Comparison of ENCODE assay signal across 8 cellular contexts in genomic region chrX:15854712-15855561, GRCh38.
A peak's percentile ranks its signal among the peaks of the same experiment; 100 is the strongest.
DNase-seq lines count a peak whose midpoint lies in the region; ATAC-seq and FAIRE-seq lines count a peak whose summit lies in the region.

TSS of gene AP1S2 (minus strand) at chrX:15854813. CDS start at chrX:15852524, 2,289 bp downstream.

- peak; percentile 96 for FAIRE-seq in HTR-8/SVneo (lab: Jason Lieb, UNC)

- peak within 1 kb of the TSS; percentile 99 for H3K27ac Mint-ChIP-seq in memory B cell

- no peaks in the 10 kb centered on the region for H3K36me3 ChIP-seq in effector memory CD4-positive, alpha-beta T cell (ENCODE audit: control insufficient read depth, insufficient read depth, low read length)

- peaks cover 10% of the 10 kb centered on the region for H3K4me1 Mint-ChIP-seq in memory B cell

- no peaks in the 10 kb centered on the region for H3K9me3 ChIP-seq in effector memory CD4-positive, alpha-beta T cell (ENCODE audit: control insufficient read depth, low read length)

- peak within 1 kb of the TSS; percentile 71 for H3K4me3 ChIP-seq in effector memory CD4-positive, alpha-beta T cell (ENCODE audit: insufficient read depth, low read depth, low read length, poor library complexity, severe bottlenecking)

- peaks cover 1% of the 10 kb centered on the region for H3K36me3 Mint-ChIP-seq in memory B cell

- no peaks in the 10 kb centered on the region for H3K27me3 ChIP-seq in effector memory CD4-positive, alpha-beta T cell (replicated peaks; ENCODE audit: control insufficient read depth, insufficient read depth, low read length, poor library complexity, severe bottlenecking)

- peaks cover 4% of the 10 kb centered on the region for H3K4me1 ChIP-seq in effector memory CD4-positive, alpha-beta T cell (ENCODE audit: control insufficient read depth, insufficient read depth, low read length, poor library complexity, severe bottlenecking)

- H3K9me3 Mint-ChIP-seq in memory B cell, result no peaks in the 10 kb centered on the region

- DNase-seq in COR-L47 (lab: John Stamatoyannopoulos, UW) (peak; percentile 85), HTR-8/SVneo (ENCODE audit: insufficient read length, low spot score) (peak; percentile 89), NOMO-1 treated with DMSO at 0.1 percent for 48 hours (lab: John Stamatoyannopoulos, UW; ENCODE audit: unreplicated experiment) (peak; percentile 98), memory B cell (ENCODE audit: low spot score in 2 of 2) (peak; percentile 92 to 99)
- DNase-seq in activated CD8-positive, alpha-beta memory T cell treated with anti-CD3 and anti-CD28 coated beads for 4 hours (ENCODE audit: low read depth in 2 of 2), result peak; percentile 83 to 96
- peak; percentile 89 to 96 (median 90) for DNase-seq in effector memory CD4-positive, alpha-beta T cell
- DNase-seq in stimulated activated CD8-positive, alpha-beta memory T cell treated with anti-CD3 and anti-CD28 coated beads, Interleukin-12 subunit alpha, Interleukin-12 subunit beta, amount 100 ng/mL, for 1 hour (ENCODE audit: low read depth), result peak; percentile 82

- peak; percentile 93 for ATAC-seq in GM21381 (IDR thresholded peaks at IDR 0.05; ENCODE audit: unreplicated experiment)
- peak; percentile 86 for ATAC-seq in memory B cell (ENCODE audit: low read depth)

- H3K27me3 Mint-ChIP-seq in memory B cell, result no peaks in the 10 kb centered on the region

- H3K4me3 Mint-ChIP-seq in memory B cell, result peak within 1 kb of the TSS; percentile 93

- H3K27ac ChIP-seq in effector memory CD4-positive, alpha-beta T cell (ENCODE audit: insufficient read depth, low read length, poor library complexity, severe bottlenecking), result peak within 1 kb of the TSS; percentile 73

Comparison
In these comparisons a context has a peak if more than half of its experiments do, and no peak if none do; other contexts are left out.
1. Peak in every context shown above with its lines: DNase-seq, ATAC-seq, H3K4me3 ChIP-seq and H3K27ac ChIP-seq.